Comparison of ENCODE assay signal across 12 cellular contexts in genomic region chr21:17492415-17493168, GRCh38. TPM values are rescaled to one million over a fixed set of nuclear protein-coding genes. Genes with fewer than 3 reads are reported as not detected.
A peak's percentile ranks its signal among the peaks of the same experiment; 100 is the strongest.
DNase-seq lines count a peak whose midpoint lies in the region; ATAC-seq, FAIRE-seq and TF ChIP-seq lines count a peak whose summit lies in the region.
"Had no signal": no experiment of that assay in that cellular context is flagged by ENCODE, and none has a peak within 500 bp of the region (broad histone marks: within the 10 kb centered on the region; RNA-seq: fewer than 3 reads in every experiment).

No MANE protein-coding gene starts in this region.

- H3K36me3 ChIP-seq in MG63 = no peaks in the 10 kb centered on the region
- no peaks in the 10 kb centered on the region for H3K36me3 ChIP-seq in mesenchymal stem cell (ENCODE audit: control insufficient read depth in 1 of 2, insufficient read depth in 2 of 2, low read depth in 1 of 2, low read length in 2 of 2)

- no peak overlapping the region for H3K14ac ChIP-seq in mesenchymal stem cell (ENCODE audit: low read length in 2 of 2)

- no peak overlapping the region for H2AFZ ChIP-seq in mesenchymal stem cell (ENCODE audit: low read depth, low read length)

- H3K4me1 ChIP-seq in A549 (peaks cover 35% of the 10 kb centered on the region), mesenchymal stem cell (ENCODE audit: control insufficient read depth, insufficient read depth, low read depth, low read length) (peaks cover 5% of the 10 kb centered on the region)

- WGBS in A549 (ENCODE audit: missing lambda C conversion rate) = 69% methylated on average over 4 of the region's 6 CpGs
- WGBS in mesenchymal stem cell = 89% methylated on average over 4 of the region's 6 CpGs

- no peak for TF ChIP-seq RAD21 in A549 (conservative IDR thresholded peaks at IDR 0.05 in 1 of 2, IDR thresholded peaks at IDR 0.05 in 1 of 2)

- H3K27ac ChIP-seq in A549 (peak overlapping the region; percentile 32 to 53; a peak in 5 of 6 replicates), mesenchymal stem cell (ENCODE audit: low read length, poor library complexity, severe bottlenecking) (peak overlapping the region; percentile 51)

- H2BK15ac ChIP-seq in mesenchymal stem cell (ENCODE audit: low read depth, poor library complexity, severe bottlenecking) = no peak overlapping the region

- H3K36me3 Mint-ChIP-seq in chondrocyte (ENCODE audit: low read depth) = no peaks in the 10 kb centered on the region
- H3K36me3 Mint-ChIP-seq: activated naive CD4-positive, alpha-beta T cell treated with anti-CD3 and anti-CD28 coated beads, Interleukin-2, amount 10 ng/mL, durations not matched to agents 7 days and 5 days had no signal

- H3K4me3 ChIP-seq in A549 (no peak overlapping the region), MG63 (no peak overlapping the region), mesenchymal stem cell (ENCODE audit: insufficient read depth in 1 of 2, low read depth in 1 of 2, low read length in 2 of 2) (no peak overlapping the region)

- peaks cover 16% of the 10 kb centered on the region for H3K4me1 Mint-ChIP-seq in chondrocyte (ENCODE audit: low read depth)
- H3K4me1 Mint-ChIP-seq: activated B cell treated with CpG ODN at 0.5 μM for 24 hours, nephron had no signal

- POLR2A ChIA-PET in A549 (lab: Yijun Ruan, JAX) = no interaction called here

- H4K91ac ChIP-seq in mesenchymal stem cell (ENCODE audit: low read length) = no peak overlapping the region

- peaks cover 29% of the 10 kb centered on the region for H3K27me3 Mint-ChIP-seq in chondrocyte (ENCODE audit: low read depth)

- ATAC-seq in A549 (no peak), HG02981 (IDR thresholded peaks at IDR 0.05; ENCODE audit: unreplicated experiment) (no peak)

- H3K23ac ChIP-seq in mesenchymal stem cell (ENCODE audit: low read length in 2 of 2) = no peak overlapping the region

- H4K8ac ChIP-seq in mesenchymal stem cell (ENCODE audit: low read length) = no peak overlapping the region

- TF ChIP-seq POLR2A in A549 (IDR thresholded peaks at IDR 0.05; ENCODE audit: low read length) = no peak

- H3K4me2 ChIP-seq in A549 (peak overlapping the region; percentile 61), mesenchymal stem cell (ENCODE audit: low read length, poor library complexity, severe bottlenecking) (no peak overlapping the region)

- no peak for TF ChIP-seq EP300 in A549 (IDR thresholded peaks at IDR 0.05)

- no peaks in the 10 kb centered on the region for H3K9me3 Mint-ChIP-seq in chondrocyte (ENCODE audit: low read depth)
- H3K9me3 Mint-ChIP-seq: activated B cell treated with CpG ODN at 0.5 μM for 24 hours; activated naive CD4-positive, alpha-beta T cell treated with anti-CD3 and anti-CD28 coated beads, Interleukin-2, amount 10 ng/mL, durations not matched to agents 7 days and 5 days; nephron had no signal

- H3K4me3 Mint-ChIP-seq in chondrocyte (ENCODE audit: unreplicated experiment) = no peak overlapping the region
- H3K4me3 Mint-ChIP-seq: activated B cell treated with CpG ODN at 0.5 μM for 24 hours; activated naive CD4-positive, alpha-beta T cell treated with anti-CD3 and anti-CD28 coated beads, Interleukin-2, amount 10 ng/mL, durations not matched to agents 7 days and 5 days; nephron had no signal

- H2AK5ac ChIP-seq in mesenchymal stem cell (ENCODE audit: low read length, severe bottlenecking) = no peak overlapping the region

- H2BK5ac ChIP-seq in mesenchymal stem cell (ENCODE audit: low read depth, low read length, poor library complexity, severe bottlenecking) = no peak overlapping the region

- FAIRE-seq in A549 (lab: Jason Lieb, UNC) = no peak

- H3K27me3 ChIP-seq in MG63 (no peaks in the 10 kb centered on the region; the same call in 1 of the 2 replicates), mesenchymal stem cell (ENCODE audit: control insufficient read depth in 1 of 2, insufficient read depth in 1 of 2, low read length in 2 of 2) (no peaks in the 10 kb centered on the region)

- H3K9ac ChIP-seq in mesenchymal stem cell (ENCODE audit: low read length) = peak overlapping the region; percentile 67

- H2BK12ac ChIP-seq in mesenchymal stem cell (ENCODE audit: low read length in 2 of 2) = peak overlapping the region in 1 of 2 experiments; percentile 29

- H2BK120ac ChIP-seq in mesenchymal stem cell (ENCODE audit: low read depth, low read length) = no peak overlapping the region

- DNase-seq in A549 (ENCODE audit: low read depth in 1 of 2, low spot score in 1 of 2) = no peak
- peak; percentile 9 for DNase-seq in MG63
- no peak for DNase-seq in chondrocyte (ENCODE audit: low spot score)
- DNase-seq in mesenchymal stem cell = no peak
- no peak for DNase-seq in OCI-M2 (lab: John Stamatoyannopoulos, UW; ENCODE audit: unreplicated experiment)
- DNase-seq in nucleus accumbens (lab: John Stamatoyannopoulos, UW) = no peak
- DNase-seq in midbrain (lab: John Stamatoyannopoulos, UW) = no peak
- DNase-seq: activated B cell treated with CpG ODN at 0.5 μM for 24 hours; activated naive CD4-positive, alpha-beta T cell treated with anti-CD3 and anti-CD28 coated beads, Interleukin-2, amount 10 ng/mL, durations not matched to agents 7 days and 5 days; NCI-H2171 had no signal

- H3K4ac ChIP-seq in mesenchymal stem cell (ENCODE audit: low read depth in 1 of 2, low read length in 2 of 2) = no peak overlapping the region

- TF ChIP-seq CTCF in A549 (IDR thresholded peaks at IDR 0.05) (no peak), chondrocyte (IDR thresholded peaks at IDR 0.05) (no peak)

- CTCF ChIA-PET in A549 (lab: Yijun Ruan, JAX) = interaction anchor here (1.5 kb wide), 1 partner anchor 62 kb away, joined by 4 read pairs; no protein-coding TSS in a partner anchor

- H3K27ac Mint-ChIP-seq in chondrocyte (ENCODE audit: unreplicated experiment) = peak overlapping the region; percentile 42
- H3K27ac Mint-ChIP-seq: activated B cell treated with CpG ODN at 0.5 μM for 24 hours; activated naive CD4-positive, alpha-beta T cell treated with anti-CD3 and anti-CD28 coated beads, Interleukin-2, amount 10 ng/mL, durations not matched to agents 7 days and 5 days; nephron had no signal

- peak overlapping the region in 1 of 2 experiments; percentile 38 for H3K18ac ChIP-seq in mesenchymal stem cell (ENCODE audit: low read depth in 1 of 2, low read length in 2 of 2)

- H3K9me3 ChIP-seq in A549 (no peaks in the 10 kb centered on the region), MG63 (no peaks in the 10 kb centered on the region), mesenchymal stem cell (ENCODE audit: control insufficient read depth, low read length) (no peaks in the 10 kb centered on the region)

- H3K79me1 ChIP-seq in mesenchymal stem cell (replicated peaks; ENCODE audit: low read length, poor library complexity, severe bottlenecking) = no peaks in the 10 kb centered on the region

TF ChIP-seq in A549, 52 proteins besides CTCF, POLR2A, EP300 and RAD21:
- TF ChIP-seq RNF2 (IDR thresholded peaks at IDR 0.05; ENCODE audit: borderline replicate concordance, low read depth) (no peak), JUN (IDR thresholded peaks at IDR 0.05) (no peak), NR3C1 (IDR thresholded peaks at IDR 0.05) (no peak), EHMT2 (IDR thresholded peaks at IDR 0.05; ENCODE audit: low read depth) (no peak), MAZ (IDR thresholded peaks at IDR 0.05; ENCODE audit: borderline replicate concordance, low read depth, low read length) (no peak), RFX5 (IDR thresholded peaks at IDR 0.05) (no peak), MAFK (IDR thresholded peaks at IDR 0.05; ENCODE audit: partially characterized antibody) (no peak), CEBPB (IDR thresholded peaks at IDR 0.05) (no peak), ZFP36 (IDR thresholded peaks at IDR 0.05; ENCODE audit: borderline replicate concordance, partially characterized antibody) (no peak), BCL3 (IDR thresholded peaks at IDR 0.05) (no peak), BHLHE40 (IDR thresholded peaks at IDR 0.05; ENCODE audit: low read depth, low read length) (no peak), EHF (CRISPR knock-in tag; IDR thresholded peaks at IDR 0.05) (no peak), CBX8 (IDR thresholded peaks at IDR 0.05) (no peak), HEYL (CRISPR knock-in tag; IDR thresholded peaks at IDR 0.05) (no peak), RARB (CRISPR knock-in tag; IDR thresholded peaks at IDR 0.05) (no peak)
- TF ChIP-seq, protein P1, sequence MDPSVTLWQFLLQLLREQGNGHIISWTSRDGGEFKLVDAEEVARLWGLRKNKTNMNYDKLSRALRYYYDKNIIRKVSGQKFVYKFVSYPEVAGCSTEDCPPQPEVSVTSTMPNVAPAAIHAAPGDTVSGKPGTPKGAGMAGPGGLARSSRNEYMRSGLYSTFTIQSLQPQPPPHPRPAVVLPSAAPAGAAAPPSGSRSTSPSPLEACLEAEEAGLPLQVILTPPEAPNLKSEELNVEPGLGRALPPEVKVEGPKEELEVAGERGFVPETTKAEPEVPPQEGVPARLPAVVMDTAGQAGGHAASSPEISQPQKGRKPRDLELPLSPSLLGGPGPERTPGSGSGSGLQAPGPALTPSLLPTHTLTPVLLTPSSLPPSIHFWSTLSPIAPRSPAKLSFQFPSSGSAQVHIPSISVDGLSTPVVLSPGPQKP (IDR thresholded peaks at IDR 0.05; ENCODE audit: low read depth, low read length) = no peak

RNA-seq across cellular contexts. Expression of gene CXADR, which starts 20.3 kb away (rescaled TPM):
- polyA plus RNA-seq in A549 (2011; rRNA removed) = 20.3 and 21.7 TPM in 2 replicates
- 2.7 and 3.0 TPM in 2 replicates for polyA plus RNA-seq in A549 (2012; cell fraction: cytosol; rRNA removed)
- polyA plus RNA-seq in A549 (2012; cell fraction: nucleus; rRNA removed) = 1.4 and 1.6 TPM in 2 replicates
- 6.4 to 7.7 TPM (median 6.6 TPM) in 3 replicates for polyA plus RNA-seq in A549 (2017; fragmentation: RNase III; extraction: RNeasy Plus Mini Kit Qiagen cat#74134 plus additional on column Dnase treatment)
- 16.8 and 19.7 TPM in 2 replicates for polyA minus RNA-seq in A549 (2011; rRNA and poly(A)+ RNA removed)
- total RNA-seq in MG63 (2014; rRNA removed; shearing (Covaris generic); ENCODE audit: low replicate concordance) = 0.12 and 2.7 TPM in 2 replicates
- 0.08 to 0.75 TPM (median 0.17 TPM) in 3 replicates for total RNA-seq in chondrocyte
- 0.97 TPM for polyA plus RNA-seq in mesenchymal stem cell (2013, experiment 1 of 2)
- polyA plus RNA-seq in mesenchymal stem cell (2013, experiment 2 of 2) = 0.71 TPM
- total RNA-seq: activated B cell treated with CpG ODN at 0.5 μM for 24 hours had no signal
